11 cellular contexts compared by ENCODE assay signal in the genomic region with DNA sequence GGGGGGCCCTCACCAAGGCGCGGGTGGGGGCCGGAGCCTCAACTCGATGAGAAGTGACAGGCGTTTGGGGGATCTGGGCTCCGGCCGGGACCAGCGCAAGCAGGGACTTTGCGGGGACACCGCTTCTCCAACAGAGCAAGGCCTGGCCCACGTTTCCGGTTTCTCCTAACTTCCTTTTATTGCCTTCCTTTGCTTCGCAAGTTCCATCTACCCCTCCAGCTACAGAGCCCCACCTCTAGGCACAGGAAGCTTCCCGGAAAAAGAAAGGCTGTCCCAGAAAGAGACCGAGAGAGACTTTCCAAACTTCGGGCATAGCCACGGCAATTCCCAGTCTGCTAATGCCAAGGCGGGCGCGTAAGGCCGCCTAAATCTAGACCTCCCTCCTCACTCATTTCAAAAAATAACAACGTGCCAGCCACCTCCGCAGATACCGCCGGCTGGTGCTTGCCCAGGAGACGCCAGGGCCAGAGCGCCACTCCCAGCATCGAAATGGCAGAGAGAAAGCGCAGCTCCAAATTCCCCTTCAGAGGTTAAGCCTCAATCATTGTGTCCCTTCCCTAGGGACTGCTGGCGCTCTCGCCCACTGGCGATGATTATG. TPM values are rescaled to one million over a fixed set of nuclear protein-coding genes. Genes with fewer than 3 reads are reported as not detected.
DNase-seq lines count a peak whose midpoint lies in the region; ATAC-seq and TF ChIP-seq lines count a peak whose summit lies in the region.
"Had no signal": no experiment of that assay in that cellular context is flagged by ENCODE, and none has a peak within 500 bp of the region (broad histone marks: within the 10 kb centered on the region; RNA-seq: fewer than 3 reads in every experiment).

No MANE protein-coding gene starts in this region.

- WGBS in GM23248 (ENCODE audit: low coverage in 1 of 2, low lambda C conversion rate in 2 of 2, missing lambda C conversion rate in 2 of 2), 2 experiments: 3 to 4% methylated on average over 29 to 32 of the region's 32 CpGs
- WGBS in stomach, 5 donors: 6 to 9% (median 6%) methylated on average over 22 to 32 of the region's 32 CpGs

- H3K27ac ChIP-seq in GM23248 (no peak overlapping the region), PC-9 (no peak overlapping the region), stomach (no peak overlapping the region)

- no peak for TF ChIP-seq CTCF in CD14-positive monocyte (IDR thresholded peaks at IDR 0.05)
- no peak for TF ChIP-seq CTCF in brain (conservative IDR thresholded peaks at IDR 0.05)
- TF ChIP-seq CTCF in natural killer cell (IDR thresholded peaks at IDR 0.05): no peak
- TF ChIP-seq CTCF in PC-9 (conservative IDR thresholded peaks at IDR 0.05): no peak
- no peak for TF ChIP-seq CTCF in stomach (IDR thresholded peaks at IDR 0.05)

- H3K27ac Mint-ChIP-seq in CD14-positive monocyte: no peak overlapping the region
- peak overlapping the region; percentile 90 to 99 (median 97) for H3K27ac Mint-ChIP-seq in brain
- H3K27ac Mint-ChIP-seq in natural killer cell: no peak overlapping the region

- H3K4me1 Mint-ChIP-seq in CD14-positive monocyte (peaks cover 37% of the 10 kb centered on the region), brain (peaks cover 72% of the 10 kb centered on the region), natural killer cell (peaks cover 36 to 48% of the 10 kb centered on the region in 2 donors)

- H3K27me3 Mint-ChIP-seq in CD14-positive monocyte (ENCODE audit: low read depth in 3 of 3) (peaks cover 97 to 100% (median 99%) of the 10 kb centered on the region in 3 donors), brain (peaks cover 57% of the 10 kb centered on the region), natural killer cell (ENCODE audit: low read depth in 2 of 2) (peaks cover 83 to 87% of the 10 kb centered on the region in 2 donors)

- H2AFZ ChIP-seq in GM23248 (peak overlapping the region; percentile 52), PC-9 (no peak overlapping the region)

- TF ChIP-seq POLR2A in stomach (IDR thresholded peaks at IDR 0.05): no peak

- in situ Hi-C loops in GM23248 (cut with MboI): no loop called here

- no peak for DNase-seq in CD14-positive monocyte (ENCODE audit: low spot score)
- DNase-seq in GM23248: no peak
- DNase-seq in natural killer cell: no peak
- no peak for DNase-seq in AG20443 (ENCODE audit: low spot score)
- DNase-seq in occipital lobe (lab: John Stamatoyannopoulos, UW): no peak
- no peak for DNase-seq in PC-9
- DNase-seq in stomach: no peak
- DNase-seq: activated CD4-positive, alpha-beta T cell treated with anti-CD3 and anti-CD28 coated beads, Interleukin-2, amount 50 U/mL, for 4 hours; effector CD4-positive, alpha-beta T cell had no signal

- H3K4me1 ChIP-seq in GM23248 (ENCODE audit: insufficient read depth): no peaks in the 10 kb centered on the region
- H3K4me1 ChIP-seq in PC-9 (replicated peaks; ENCODE audit: insufficient read depth): peaks cover 12% of the 10 kb centered on the region
- H3K4me1 ChIP-seq in stomach: peaks cover 18 to 40% (median 26%) of the 10 kb centered on the region in 4 donors

- peak overlapping the region; percentile 62 to 91 for H3K4me3 Mint-ChIP-seq in CD14-positive monocyte
- H3K4me3 Mint-ChIP-seq in brain: peak overlapping the region; percentile 82 to 96 (median 91)
- H3K4me3 Mint-ChIP-seq in natural killer cell: peak overlapping the region; percentile 80

- no peaks in the 10 kb centered on the region for H3F3A ChIP-seq in GM23248 (ENCODE audit: insufficient read depth)
- no peaks in the 10 kb centered on the region for H3F3A ChIP-seq in PC-9 (ENCODE audit: insufficient read depth, low read depth)

- H3K9ac ChIP-seq in GM23248: no peak overlapping the region

- H3K36me3 Mint-ChIP-seq in CD14-positive monocyte (peaks cover 20 to 47% of the 10 kb centered on the region in 2 donors), brain (peaks cover 60% of the 10 kb centered on the region), natural killer cell (peaks cover 64% of the 10 kb centered on the region)

- CTCF ChIA-PET in PC-9 (lab: Charles Lee): no interaction called here

- peak overlapping the region; percentile 75 for H3K4me2 ChIP-seq in GM23248 (ENCODE audit: unreplicated experiment)
- no peak overlapping the region for H3K4me2 ChIP-seq in PC-9

- H3K9me2 ChIP-seq in GM23248 (ENCODE audit: insufficient read depth) (no peaks in the 10 kb centered on the region), PC-9 (ENCODE audit: insufficient read depth) (no peaks in the 10 kb centered on the region)

- H4K20me1 ChIP-seq in GM23248 (ENCODE audit: insufficient read depth) (no peaks in the 10 kb centered on the region), PC-9 (ENCODE audit: insufficient read depth) (no peaks in the 10 kb centered on the region)

- no peaks in the 10 kb centered on the region for H3K9me3 ChIP-seq in GM23248 (ENCODE audit: low read depth)
- no peaks in the 10 kb centered on the region for H3K9me3 ChIP-seq in PC-9 (ENCODE audit: insufficient read depth, low read depth)
- peaks cover 0 to 12% (median 3%) of the 10 kb centered on the region in 4 donors for H3K9me3 ChIP-seq in stomach

- peaks cover 14 to 71% (median 53%) of the 10 kb centered on the region in 7 donors for H3K9me3 Mint-ChIP-seq in CD14-positive monocyte
- H3K9me3 Mint-ChIP-seq in brain: peaks cover 0 to 7% (median 2%) of the 10 kb centered on the region in 5 experiments
- H3K9me3 Mint-ChIP-seq in natural killer cell: peaks cover 3 to 5% of the 10 kb centered on the region in 2 donors

- POLR2A ChIA-PET in PC-9 (lab: Charles Lee; ENCODE audit: unreplicated experiment): no interaction called here

- no peak for ATAC-seq in natural killer cell
- ATAC-seq: left lobe of liver had no signal

- H3K79me2 ChIP-seq in GM23248 (ENCODE audit: insufficient read depth) (no peaks in the 10 kb centered on the region), PC-9 (ENCODE audit: low read depth) (peaks cover 42% of the 10 kb centered on the region)

- H3K27me3 ChIP-seq in GM23248 (replicated peaks; ENCODE audit: insufficient read depth): peaks cover 99% of the 10 kb centered on the region
- no peaks in the 10 kb centered on the region for H3K27me3 ChIP-seq in PC-9 (ENCODE audit: insufficient read depth, low read depth)
- peaks cover 73 to 100% (median 99%) of the 10 kb centered on the region in 3 donors for H3K27me3 ChIP-seq in stomach

- H3K36me3 ChIP-seq in GM23248 (ENCODE audit: low read depth) (no peaks in the 10 kb centered on the region), PC-9 (ENCODE audit: low read depth) (peaks cover 18% of the 10 kb centered on the region; the same call in 1 of the 2 replicates), stomach (no peaks in the 10 kb centered on the region)

- peak overlapping the region; percentile 53 for H3K4me3 ChIP-seq in GM23248
- no peak overlapping the region for H3K4me3 ChIP-seq in PC-9
- peak overlapping the region in 2 of 4 donors; percentile 21 to 32 for H3K4me3 ChIP-seq in stomach

- intact Hi-C loops in CD14-positive monocyte (cut with micrococcal nuclease): no loop called here
- intact Hi-C loops in natural killer cell (cut with micrococcal nuclease): no loop called here
- intact Hi-C loops in PC-9 (cut with micrococcal nuclease; ENCODE audit: unreplicated experiment): loop anchor here (10.0 kb wide), 1 partner anchor 370 kb away; no protein-coding TSS in a partner anchor
- intact Hi-C loops in stomach (cut with DNase I; ENCODE audit: low total_unique reads): no loop called here

- BruUV-seq in PC-9 (replicated peaks; lab: Mats Ljungman, UMichigan): no TSS peak

- no peak for TF ChIP-seq EP300 in stomach (IDR thresholded peaks at IDR 0.05)

RNA-seq across cellular contexts. Expression of a gene that starts 6.6 kb away (rescaled TPM):
- polyA plus RNA-seq in CD14-positive monocyte (not detected), GM23248 (2016; fragmentation: Nextera tagmentation; extraction: Ambion mirVana) (0.21 TPM in 1 of 2 replicates, not detected in the other), brain (ENCODE audit: insufficient read depth, low read depth, low replicate concordance) (16.7 TPM), stomach (1 to 10 TPM in 2 of 3 donors, under 1 TPM in 1; 0.03 to 5.3 (median 1.2) TPM)
- total RNA-seq in GM23248 (2014; rRNA removed; shearing (Covaris generic)): not detected in 2 replicates
- total RNA-seq in natural killer cell (not detected), occipital lobe (16.4 TPM), PC-9 (2021) (19.8 and 29.0 TPM in 2 replicates), stomach (10 to 100 TPM in 1 of 5 donors, 1 to 10 TPM in 1, under 1 TPM in 2, not detected in 1; 0.45 to 57.9 (median 4.8) TPM)
- total RNA-seq: left lobe of liver had no signal

Comparison
In these comparisons a context has a peak if more than half of its experiments do, and no peak if none do; other contexts are left out.
1. H3K27ac Mint-ChIP-seq: peak in brain (5 of 5); none in CD14-positive monocyte (0 of 7) and natural killer cell (0 of 2).
2. Peak in every context shown above with its lines, with median percentiles within 50 percentile points of each other: H3K4me3 Mint-ChIP-seq.